ENCODE assay signal across 21 cellular contexts in genomic region chr5:39353714-39354399, GRCh38. TPM values are rescaled to one million over a fixed set of nuclear protein-coding genes. Genes with fewer than 3 reads are reported as not detected.
DNase-seq lines count a peak whose midpoint lies in the region; ATAC-seq, FAIRE-seq and TF ChIP-seq lines count a peak whose summit lies in the region.
"Had no signal": no experiment of that assay in that cellular context is flagged by ENCODE, and none has a peak within 500 bp of the region (broad histone marks: within the 10 kb centered on the region; RNA-seq: fewer than 3 reads in every experiment).

No MANE protein-coding gene starts in this region.

- intact Hi-C loops in A673 (cut with micrococcal nuclease; ENCODE audit: unreplicated experiment), result no loop called here
- intact Hi-C loops in endothelial cell of umbilical vein (cut with micrococcal nuclease), result no loop called here
- intact Hi-C loops in head of caudate nucleus (cut with DNase I), result no loop called here

- TF ChIP-seq CTCF in A673 (conservative IDR thresholded peaks at IDR 0.05; ENCODE audit: low read depth, low read length) (no peak), endothelial cell of umbilical vein (IDR thresholded peaks at IDR 0.05; ENCODE audit: extremely low read depth in 1 of 2, insufficient read depth in 1 of 2, low read depth in 1 of 2, low read length in 2 of 2) (no peak), foreskin keratinocyte (conservative IDR thresholded peaks at IDR 0.05) (no peak)

- no peaks in the 10 kb centered on the region for H3K27me3 Mint-ChIP-seq in activated T-cell treated with anti-CD3 and anti-CD28 coated beads, Interleukin-2, amount 50 U/mL, for 72 hours (ENCODE audit: low read depth)

- peak overlapping the region; percentile 49 for H2AFZ ChIP-seq in endothelial cell of umbilical vein (ENCODE audit: low read depth, low read length)

- H3K27ac Mint-ChIP-seq in activated T-cell treated with anti-CD3 and anti-CD28 coated beads, Interleukin-2, amount 50 U/mL, for 72 hours, result no peak overlapping the region
- H3K27ac Mint-ChIP-seq: CD4-positive, CD25-positive, alpha-beta regulatory T cell; H9 had no signal

- ATAC-seq in foreskin keratinocyte, result peak; percentile 66
- ATAC-seq in activated T-cell treated with anti-CD3 and anti-CD28 coated beads, Interleukin-2, amount 50 U/mL, for 72 hours (replicated peaks in 1 of 2), result no peak

- BruUV-seq in A673 (replicated peaks; lab: Mats Ljungman, UMichigan) (no TSS peak), endothelial cell of umbilical vein (replicated peaks; lab: Mats Ljungman, UMichigan) (no TSS peak)

- H3K36me3 ChIP-seq in A673 (ENCODE audit: insufficient read depth, low read length, poor library complexity, severe bottlenecking) (no peaks in the 10 kb centered on the region), endothelial cell of umbilical vein (ENCODE audit: control insufficient read depth in 2 of 2, extremely low read depth in 1 of 2, insufficient read depth in 2 of 2, low read length in 2 of 2) (no peaks in the 10 kb centered on the region)
- H3K36me3 ChIP-seq: BE2C had no signal

- CTCF ChIA-PET in A673 (lab: Charles Lee) (no interaction called here), endothelial cell of umbilical vein (lab: Charles Lee) (interaction anchor here (0.5 to 1.4 kb wide), 2 partner anchors 22 to 206 kb away, joined by 4 read pairs; no protein-coding TSS in a partner anchor)

- H3K9me3 ChIP-seq in A673 (ENCODE audit: low read depth, low read length, poor library complexity, severe bottlenecking), result peaks cover 6% of the 10 kb centered on the region
- H3K9me3 ChIP-seq in endothelial cell of umbilical vein (replicated peaks; ENCODE audit: control insufficient read depth, insufficient read depth, low read length), result no peaks in the 10 kb centered on the region
- H3K9me3 ChIP-seq: BE2C had no signal

- H3K27ac ChIP-seq in A673 (ENCODE audit: low read depth, low read length, poor library complexity, severe bottlenecking) (no peak overlapping the region), endothelial cell of umbilical vein (ENCODE audit: insufficient read depth, low read depth, low read length) (no peak overlapping the region), foreskin keratinocyte (no peak overlapping the region)

- H3K36me3 Mint-ChIP-seq in activated T-cell treated with anti-CD3 and anti-CD28 coated beads, Interleukin-2, amount 50 U/mL, for 72 hours (ENCODE audit: insufficient read depth in 2 of 2), result peaks cover 11 to 16% of the 10 kb centered on the region in 2 donors
- H3K36me3 Mint-ChIP-seq: CD4-positive, CD25-positive, alpha-beta regulatory T cell had no signal

- no peak overlapping the region for H3K9ac ChIP-seq in endothelial cell of umbilical vein (replicated peaks; ENCODE audit: extremely low read depth, insufficient read depth, low read length)

- H3K9me1 ChIP-seq in endothelial cell of umbilical vein (replicated peaks; ENCODE audit: control insufficient read depth, extremely low read depth, insufficient read depth, low read length), result no peaks in the 10 kb centered on the region

- peaks cover 4% of the 10 kb centered on the region for H3K4me1 Mint-ChIP-seq in activated T-cell treated with anti-CD3 and anti-CD28 coated beads, Interleukin-2, amount 50 U/mL, for 72 hours (ENCODE audit: low read depth)
- H3K4me1 Mint-ChIP-seq: CD4-positive, CD25-positive, alpha-beta regulatory T cell had no signal

- no peak overlapping the region for H3K4me3 ChIP-seq in A673 (ENCODE audit: low read depth, low read length, poor library complexity, severe bottlenecking)
- no peak overlapping the region for H3K4me3 ChIP-seq in endothelial cell of umbilical vein (replicated peaks in 1 of 3; ENCODE audit: insufficient read depth in 1 of 3, low read depth in 1 of 3, low read length in 3 of 3)

- POLR2A ChIA-PET in A673 (lab: Charles Lee; ENCODE audit: low non-redundant PET) (no interaction called here), endothelial cell of umbilical vein (lab: Charles Lee) (no interaction called here)

- no peaks in the 10 kb centered on the region for H4K20me1 ChIP-seq in endothelial cell of umbilical vein (replicated peaks; ENCODE audit: control insufficient read depth, extremely low read depth, insufficient read depth, low read length)

- peak; percentile 62 for FAIRE-seq in endothelial cell of umbilical vein (lab: Jason Lieb, UNC)
- FAIRE-seq: D721Med, G401.6, GM12891, GM19239, H1 had no signal

- H3K4me1 ChIP-seq in A673 (ENCODE audit: insufficient read depth, low read length, poor library complexity, severe bottlenecking) (peaks cover 14% of the 10 kb centered on the region), endothelial cell of umbilical vein (ENCODE audit: control insufficient read depth, extremely low read depth, insufficient read depth, low read length) (peaks cover 32% of the 10 kb centered on the region), foreskin keratinocyte (peaks cover 15% of the 10 kb centered on the region)
- H3K4me1 ChIP-seq: BE2C, Caco-2 had no signal

- H3K27me3 ChIP-seq in A673 (replicated peaks; ENCODE audit: insufficient read depth, low read depth, low read length, poor library complexity) (no peaks in the 10 kb centered on the region), endothelial cell of umbilical vein (ENCODE audit: control insufficient read depth in 2 of 2, insufficient read depth in 2 of 2, low read length in 2 of 2) (no peaks in the 10 kb centered on the region), foreskin keratinocyte (no peaks in the 10 kb centered on the region)
- H3K27me3 ChIP-seq: BE2C had no signal

- H3K4me3 Mint-ChIP-seq in activated T-cell treated with anti-CD3 and anti-CD28 coated beads, Interleukin-2, amount 50 U/mL, for 72 hours, result no peak overlapping the region
- H3K4me3 Mint-ChIP-seq: CD4-positive, CD25-positive, alpha-beta regulatory T cell; H9 had no signal

- H3K4me2 ChIP-seq in endothelial cell of umbilical vein (ENCODE audit: insufficient read depth, low read length), result peak overlapping the region; percentile 25

- peaks cover 20 to 24% of the 10 kb centered on the region in 2 donors for H3K9me3 Mint-ChIP-seq in activated T-cell treated with anti-CD3 and anti-CD28 coated beads, Interleukin-2, amount 50 U/mL, for 72 hours

- dilution Hi-C loops in endothelial cell of umbilical vein (cut with MboI; ENCODE audit: extremely low pct_ligation_motif_present, low sequenced_read_pairs), result no loop called here

- H3K79me2 ChIP-seq in endothelial cell of umbilical vein (ENCODE audit: control insufficient read depth, insufficient read depth, low read length), result no peaks in the 10 kb centered on the region

- TF ChIP-seq POLR2A in endothelial cell of umbilical vein (IDR thresholded peaks at IDR 0.05; ENCODE audit: low read depth, low read length), result no peak

- DNase-seq in A673 (ENCODE audit: low spot score), result peak; percentile 70
- DNase-seq in NCI-H226, result peak; percentile 11
- no peak for DNase-seq in endothelial cell of umbilical vein (ENCODE audit: low read depth, low spot score)
- peak; percentile 37 to 67 for DNase-seq in foreskin keratinocyte
- no peak for DNase-seq in NCI-H146 treated with DMSO at 0.1 percent for 48 hours (lab: John Stamatoyannopoulos, UW; ENCODE audit: unreplicated experiment)
- DNase-seq in NCI-H345 (lab: John Stamatoyannopoulos, UW), result no peak
- DNase-seq in head of caudate nucleus, result no peak
- DNase-seq in activated T-cell treated with anti-CD3 and anti-CD28 coated beads, Interleukin-2, amount 50 U/mL, for 72 hours, result no peak
- DNase-seq: ACHN; BE2C; C1 segment of cervical spinal cord; Caco-2; CD4-positive, CD25-positive, alpha-beta regulatory T cell; H9 had no signal

TF ChIP-seq in endothelial cell of umbilical vein, 7 proteins besides CTCF, POLR2A, EP300 and RAD21:
- TF ChIP-seq EZH2 (IDR thresholded peaks at IDR 0.05; ENCODE audit: borderline replicate concordance, low read depth, low read length, severe bottlenecking), result no peak
- no peak for TF ChIP-seq JUN (IDR thresholded peaks at IDR 0.05; ENCODE audit: borderline replicate concordance, insufficient read depth, insufficient read length, low read depth)
- no peak for TF ChIP-seq MAX (IDR thresholded peaks at IDR 0.05; ENCODE audit: insufficient read depth, insufficient read length)
- no peak for TF ChIP-seq POLR2AphosphoS5 (IDR thresholded peaks at IDR 0.05; ENCODE audit: insufficient read depth, low read depth, low read length)
- TF ChIP-seq FOS (IDR thresholded peaks at IDR 0.05; ENCODE audit: borderline replicate concordance, insufficient read depth, low read length), result peak; percentile 7
- TF ChIP-seq MYC (IDR thresholded peaks at IDR 0.05; ENCODE audit: low read depth, low read length), result no peak

RNA-seq across cellular contexts. Expression of gene C9, which starts 10.4 kb away (rescaled TPM):
- not detected in 2 replicates for total RNA-seq in A673 (2021)
- total RNA-seq in endothelial cell of umbilical vein, result 0.44 TPM in 1 of 2 replicates, not detected in the other
- 0.03 and 0.33 TPM in 2 replicates for polyA plus RNA-seq in endothelial cell of umbilical vein
- polyA plus RNA-seq in endothelial cell of umbilical vein (2011; cell fraction: cytosol; rRNA removed), result not detected in 2 replicates
- 1.2 and 1.6 TPM in 2 replicates for polyA plus RNA-seq in endothelial cell of umbilical vein (2011; cell fraction: nucleus; rRNA removed)
- not detected in 2 replicates for polyA plus RNA-seq in endothelial cell of umbilical vein (2012)
- 0.13 TPM in 1 of 2 replicates, not detected in the other for polyA minus RNA-seq in endothelial cell of umbilical vein
- not detected for polyA minus RNA-seq in endothelial cell of umbilical vein (2011; cell fraction: cytosol; rRNA and poly(A)+ RNA removed)
- 0.53 and 0.67 TPM in 2 replicates for polyA minus RNA-seq in endothelial cell of umbilical vein (2011; cell fraction: nucleus; rRNA and poly(A)+ RNA removed)
- total RNA-seq in foreskin keratinocyte, result not detected in 2 replicates
- polyA plus RNA-seq in foreskin keratinocyte, result not detected in 2 replicates
- total RNA-seq in activated T-cell treated with anti-CD3 and anti-CD28 coated beads, Interleukin-2, amount 50 U/mL, for 72 hours, result not detected
- total RNA-seq: A172; CD4-positive, CD25-positive, alpha-beta regulatory T cell; H1; H9; HT-29 had no signal
- polyA plus RNA-seq: CD4-positive, CD25-positive, alpha-beta regulatory T cell; H1 had no signal

Comparison
In these comparisons a context has a peak if more than half of its experiments do, and no peak if none do; other contexts are left out.
1. DNase-seq: peak in A673 (single experiment), NCI-H226 (single experiment) and foreskin keratinocyte (2 of 2); none in endothelial cell of umbilical vein (single experiment), NCI-H146 treated with DMSO at 0.1 percent for 48 hours (single experiment), NCI-H345 (single experiment), head of caudate nucleus (0 of 42) and activated T-cell treated with anti-CD3 and anti-CD28 coated beads, Interleukin-2, amount 50 U/mL, for 72 hours (0 of 2).